ENCODE assay signal across 8 cellular contexts in genomic region chr2:29014811-29015414, GRCh38.
DNase-seq lines count a peak whose midpoint lies in the region; ATAC-seq and TF ChIP-seq lines count a peak whose summit lies in the region.

No MANE protein-coding gene starts in this region.

- DNase-seq in DND-41 (peak; percentile 51), HS-27A (ENCODE audit: low read depth) (peak; percentile 15), fibroblast of pulmonary artery (ENCODE audit: low read depth) (peak; percentile 70), RPMI8226 (no peak), NCI-H1417 (lab: John Stamatoyannopoulos, UW) (no peak)
- DNase-seq in activated CD8-positive, alpha-beta memory T cell treated with anti-CD3 and anti-CD28 coated beads for 24 hours, result peak; percentile 87
- DNase-seq in stimulated activated CD4-positive, alpha-beta T cell treated with anti-CD3 and anti-CD28 coated beads, Interleukin-2, amount 100 ng/mL, for 48 hours, result peak; percentile 56 to 61

- H4K20me1 ChIP-seq in DND-41 (ENCODE audit: insufficient read depth, low read length), result 0 out of 2 replicates have a peak, but pooled peaks cover 2% of the 10 kb centered on the region

- H3K9me3 ChIP-seq in DND-41 (ENCODE audit: insufficient read depth, low read length, severe bottlenecking), result no peaks in the 10 kb centered on the region

- no peaks in the 10 kb centered on the region for H3K27me3 ChIP-seq in DND-41 (ENCODE audit: insufficient read depth, low read length, poor library complexity)

- no peak overlapping the region for H3K4me2 ChIP-seq in DND-41 (ENCODE audit: insufficient read depth, low read length)

- no peaks in the 10 kb centered on the region for H3K36me3 ChIP-seq in DND-41 (ENCODE audit: insufficient read depth, low read length)

- H2AFZ ChIP-seq in DND-41 (ENCODE audit: low read depth, low read length), result no peak overlapping the region

- no peaks in the 10 kb centered on the region for H3K79me2 ChIP-seq in DND-41 (ENCODE audit: insufficient read depth, low read length)

- 0 out of 2 replicates have a peak overlapping the region, but pooled peaks have one; percentile 4 for H3K27ac ChIP-seq in DND-41 (ENCODE audit: low read length)

- H3K4me3 ChIP-seq in DND-41 (ENCODE audit: low read depth in 1 of 2, low read length in 2 of 2) (no peak overlapping the region), fibroblast of pulmonary artery (replicated peaks; ENCODE audit: low read depth, low read length) (no peak overlapping the region)

- H3K4me1 ChIP-seq in DND-41 (ENCODE audit: insufficient read depth, low read length), result peaks cover 26% of the 10 kb centered on the region

- TF ChIP-seq CTCF in DND-41 (IDR thresholded peaks at IDR 0.05; ENCODE audit: borderline replicate concordance, extremely low read depth, low read length, poor library complexity, severe bottlenecking), result no peak
- TF ChIP-seq CTCF in fibroblast of pulmonary artery (IDR thresholded peaks at IDR 0.05; ENCODE audit: low read length, missing control alignments), result peak; percentile 48

- H3K9ac ChIP-seq in DND-41 (ENCODE audit: low read depth, low read length), result no peak overlapping the region

- peak; percentile 58 for ATAC-seq in DND-41 (ENCODE audit: insufficient read depth, low read depth)
- no peak for ATAC-seq in HG03439 (IDR thresholded peaks at IDR 0.05; ENCODE audit: unreplicated experiment)

Comparison
In these comparisons a context has a peak if more than half of its experiments do, and no peak if none do; other contexts are left out.
1. DNase-seq: peak in DND-41 (single experiment), HS-27A (single experiment), activated CD8-positive, alpha-beta memory T cell treated with anti-CD3 and anti-CD28 coated beads for 24 hours (single experiment), fibroblast of pulmonary artery (single experiment) and stimulated activated CD4-positive, alpha-beta T cell treated with anti-CD3 and anti-CD28 coated beads, Interleukin-2, amount 100 ng/mL, for 48 hours (2 of 2); none in RPMI8226 (single experiment) and NCI-H1417 (0 of 3).